ENCODE assay signal across 6 cellular contexts in the genomic region with DNA sequence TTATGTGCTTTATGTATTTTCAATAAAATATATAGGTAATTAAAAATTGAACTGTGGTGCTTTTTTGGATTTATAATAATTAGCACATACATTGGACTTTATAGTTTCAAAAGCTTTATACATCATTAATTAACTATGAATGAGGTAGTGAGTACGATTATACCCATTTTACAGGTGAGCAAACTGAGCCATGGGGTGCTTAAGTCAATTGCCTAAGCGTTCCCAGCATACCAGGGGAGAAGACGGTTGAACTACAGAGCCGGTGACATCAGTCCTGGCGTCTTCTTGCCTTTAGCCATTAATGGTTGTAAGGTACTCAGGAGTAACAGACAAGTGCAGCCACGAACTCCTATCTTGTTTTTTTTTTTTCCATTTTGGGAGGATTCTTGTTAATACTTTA.
"Had no signal": no experiment of that assay in that cellular context is flagged by ENCODE, and none has a peak within 500 bp of the region (broad histone marks: within the 10 kb centered on the region; RNA-seq: fewer than 3 reads in every experiment).

No MANE protein-coding gene starts in this region.

- DNase-seq: IMR-90, KBM-7, KG1 had no signal

- FAIRE-seq: HTR-8/SVneo had no signal

- H3K9ac ChIP-seq: KMS-11 had no signal

- H3K27ac ChIP-seq: HL-60, KMS-11 had no signal

- H3K4me2 ChIP-seq: KMS-11 had no signal
